Comparison of ENCODE assay signal across 18 cellular contexts in the genomic region with DNA sequence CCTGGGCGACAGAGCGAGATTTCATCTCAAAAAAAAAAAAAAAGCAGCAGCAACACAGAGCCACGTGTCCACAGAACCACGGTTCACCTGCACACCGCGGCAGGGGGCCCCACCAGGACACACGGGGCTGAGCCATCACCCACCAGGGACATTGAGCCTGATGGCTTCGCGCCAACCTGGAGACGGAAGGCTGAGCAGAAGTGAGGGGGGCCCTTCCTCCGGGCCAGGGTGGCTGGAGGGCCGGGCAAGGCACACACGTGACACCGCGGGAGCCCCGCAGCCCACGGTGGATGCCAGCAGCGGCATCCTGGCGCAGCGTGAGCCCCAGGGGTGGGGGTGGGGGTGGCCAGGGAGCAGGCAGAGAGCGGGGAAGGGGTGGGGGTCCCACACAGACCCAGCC. TPM values are rescaled to one million over a fixed set of nuclear protein-coding genes. Genes with fewer than 3 reads are reported as not detected.
DNase-seq lines count a peak whose midpoint lies in the region; ATAC-seq and TF ChIP-seq lines count a peak whose summit lies in the region.
"Had no signal": no experiment of that assay in that cellular context is flagged by ENCODE, and none has a peak within 500 bp of the region (broad histone marks: within the 10 kb centered on the region; RNA-seq: fewer than 3 reads in every experiment).

No MANE protein-coding gene starts in this region.

- peaks cover 15 to 47% (median 29%) of the 10 kb centered on the region in 6 donors for H3K4me1 ChIP-seq in spleen

- in situ Hi-C loops in brain microvascular endothelial cell (cut with HindIII; ENCODE audit: low pct_ligation_motif_present, low sequenced_read_pairs), result no loop called here

- intact Hi-C loops in spleen (cut with DNase I; ENCODE audit: low total_unique reads), result no loop called here

- no peak overlapping the region for H3K27ac Mint-ChIP-seq in activated naive CD8-positive, alpha-beta T cell treated with anti-CD3 and anti-CD28 coated beads, Interleukin-2, amount 10 ng/mL, durations not matched to agents 7 days and 5 days
- no peak overlapping the region for H3K27ac Mint-ChIP-seq in activated naive CD8-positive, alpha-beta T cell treated with anti-CD3 and anti-CD28 coated beads for 36 hours
- H3K27ac Mint-ChIP-seq in central memory CD8-positive, alpha-beta T cell (ENCODE audit: low read depth), result no peak overlapping the region

- peak overlapping the region in 7 of 8 donors; percentile 7 to 63 (median 48) for H3K27ac ChIP-seq in spleen
- H3K27ac ChIP-seq in brain microvascular endothelial cell, result no peak overlapping the region
- H3K27ac ChIP-seq: BLaER1 had no signal

- peaks cover 0 to 83% (median 32%) of the 10 kb centered on the region in 6 donors for H3K36me3 ChIP-seq in spleen
- peaks cover 15% of the 10 kb centered on the region for H3K36me3 ChIP-seq in brain microvascular endothelial cell (replicated peaks)

- 72 to 84% (median 79%) methylated on average over 19 to 21 of the region's 21 CpGs for WGBS in spleen, 5 donors

- H3K4me1 Mint-ChIP-seq in activated naive CD8-positive, alpha-beta T cell treated with anti-CD3 and anti-CD28 coated beads, Interleukin-2, amount 10 ng/mL, durations not matched to agents 7 days and 5 days, result peaks cover 2% of the 10 kb centered on the region
- peaks cover 5% of the 10 kb centered on the region for H3K4me1 Mint-ChIP-seq in activated naive CD8-positive, alpha-beta T cell treated with anti-CD3 and anti-CD28 coated beads for 36 hours
- H3K4me1 Mint-ChIP-seq in central memory CD8-positive, alpha-beta T cell, result peaks cover 28% of the 10 kb centered on the region

- H3K4me3 ChIP-seq in spleen, result no peak overlapping the region
- no peak overlapping the region for H3K4me3 ChIP-seq in brain microvascular endothelial cell (ENCODE audit: low read depth, low read length)
- H3K4me3 ChIP-seq: BLaER1, GM12878 had no signal

- no peaks in the 10 kb centered on the region for H3K27me3 Mint-ChIP-seq in activated naive CD8-positive, alpha-beta T cell treated with anti-CD3 and anti-CD28 coated beads, Interleukin-2, amount 10 ng/mL, durations not matched to agents 7 days and 5 days
- no peaks in the 10 kb centered on the region for H3K27me3 Mint-ChIP-seq in activated naive CD8-positive, alpha-beta T cell treated with anti-CD3 and anti-CD28 coated beads for 36 hours
- H3K27me3 Mint-ChIP-seq in central memory CD8-positive, alpha-beta T cell, result no peaks in the 10 kb centered on the region
- H3K27me3 Mint-ChIP-seq: CD4-positive, alpha-beta memory T cell had no signal

- H3K4me3 Mint-ChIP-seq in activated naive CD8-positive, alpha-beta T cell treated with anti-CD3 and anti-CD28 coated beads, Interleukin-2, amount 10 ng/mL, durations not matched to agents 7 days and 5 days, result no peak overlapping the region
- H3K4me3 Mint-ChIP-seq in activated naive CD8-positive, alpha-beta T cell treated with anti-CD3 and anti-CD28 coated beads for 36 hours, result no peak overlapping the region
- peak overlapping the region; percentile 18 for H3K4me3 Mint-ChIP-seq in central memory CD8-positive, alpha-beta T cell
- H3K4me3 Mint-ChIP-seq: CD14-positive monocyte; CD4-positive, alpha-beta memory T cell had no signal

- DNase-seq in activated naive CD8-positive, alpha-beta T cell treated with anti-CD3 and anti-CD28 coated beads, Interleukin-2, amount 10 ng/mL, durations not matched to agents 7 days and 5 days, result no peak
- no peak for DNase-seq in activated naive CD8-positive, alpha-beta T cell treated with anti-CD3 and anti-CD28 coated beads for 36 hours
- no peak for DNase-seq in central memory CD8-positive, alpha-beta T cell (ENCODE audit: low spot score in 2 of 2)
- DNase-seq in spleen (no peak), NCI-H524 treated with DMSO at 0.1 percent for 48 hours (lab: John Stamatoyannopoulos, UW) (no peak), NCI-H1092 treated with DMSO at 0.1 percent for 48 hours (lab: John Stamatoyannopoulos, UW) (no peak), brain microvascular endothelial cell (no peak)
- DNase-seq: 8988T; CD4-positive, alpha-beta memory T cell; DMS153; DMS79; GOT3; H7 had no signal

- peaks cover 37% of the 10 kb centered on the region for H3K36me3 Mint-ChIP-seq in activated naive CD8-positive, alpha-beta T cell treated with anti-CD3 and anti-CD28 coated beads, Interleukin-2, amount 10 ng/mL, durations not matched to agents 7 days and 5 days
- peaks cover 33% of the 10 kb centered on the region for H3K36me3 Mint-ChIP-seq in activated naive CD8-positive, alpha-beta T cell treated with anti-CD3 and anti-CD28 coated beads for 36 hours
- peaks cover 10% of the 10 kb centered on the region for H3K36me3 Mint-ChIP-seq in central memory CD8-positive, alpha-beta T cell (ENCODE audit: insufficient read depth)

- TF ChIP-seq POLR2A in spleen (IDR thresholded peaks at IDR 0.05), result no peak

- peaks cover 4% of the 10 kb centered on the region for H3K9me3 Mint-ChIP-seq in activated naive CD8-positive, alpha-beta T cell treated with anti-CD3 and anti-CD28 coated beads, Interleukin-2, amount 10 ng/mL, durations not matched to agents 7 days and 5 days
- peaks cover 5% of the 10 kb centered on the region for H3K9me3 Mint-ChIP-seq in activated naive CD8-positive, alpha-beta T cell treated with anti-CD3 and anti-CD28 coated beads for 36 hours
- peaks cover 6% of the 10 kb centered on the region for H3K9me3 Mint-ChIP-seq in central memory CD8-positive, alpha-beta T cell

- no peaks in the 10 kb centered on the region for H3K27me3 ChIP-seq in spleen (replicated peaks in 1 of 7)
- no peaks in the 10 kb centered on the region for H3K27me3 ChIP-seq in brain microvascular endothelial cell (replicated peaks)
- H3K27me3 ChIP-seq: BLaER1 had no signal

- TF ChIP-seq CTCF in spleen (IDR thresholded peaks at IDR 0.05 in 8 of 11, conservative IDR thresholded peaks at IDR 0.05 in 3 of 11) (no peak), brain microvascular endothelial cell (IDR thresholded peaks at IDR 0.05; ENCODE audit: low read depth, low read length, missing control alignments) (no peak)

- no peaks in the 10 kb centered on the region for H3K9me3 ChIP-seq in spleen

- ATAC-seq in activated naive CD8-positive, alpha-beta T cell treated with anti-CD3 and anti-CD28 coated beads, Interleukin-2, amount 10 ng/mL, durations not matched to agents 7 days and 5 days (ENCODE audit: low read depth), result peak; percentile 9
- no peak for ATAC-seq in central memory CD8-positive, alpha-beta T cell (replicated peaks; ENCODE audit: extremely low read depth, poor library complexity, severe bottlenecking)
- ATAC-seq: GM12878, HCT116, HepG2 had no signal

- POLR2A ChIA-PET in activated naive CD8-positive, alpha-beta T cell treated with anti-CD3 and anti-CD28 coated beads, Interleukin-2, amount 10 ng/mL, durations not matched to agents 7 days and 5 days (lab: Charles Lee), result no interaction called here

RNA-seq across cellular contexts. Expression of gene SBNO2, which starts 33.8 kb away (rescaled TPM):
- 10 to 100 TPM; 77.7 to 90.6 TPM for total RNA-seq in activated naive CD8-positive, alpha-beta T cell treated with anti-CD3 and anti-CD28 coated beads, Interleukin-2, amount 10 ng/mL, durations not matched to agents 7 days and 5 days
- total RNA-seq in activated naive CD8-positive, alpha-beta T cell treated with anti-CD3 and anti-CD28 coated beads for 36 hours, result 10 to 100 TPM; 50.5 to 51.6 TPM
- total RNA-seq in spleen, result 100 to 1,000 TPM in 5 of 7 donors, 10 to 100 TPM in 2; 51.7 to 230 (median 168) TPM
- 10 to 100 TPM; 16.2 to 62.0 (median 29.8) TPM for polyA plus RNA-seq in spleen

RNA-seq across cellular contexts. Expression of gene GPX4, which starts 36.5 kb away (rescaled TPM):
- 100 to 1,000 TPM; 194 to 206 TPM for total RNA-seq in activated naive CD8-positive, alpha-beta T cell treated with anti-CD3 and anti-CD28 coated beads, Interleukin-2, amount 10 ng/mL, durations not matched to agents 7 days and 5 days
- total RNA-seq in activated naive CD8-positive, alpha-beta T cell treated with anti-CD3 and anti-CD28 coated beads for 36 hours, result 100 to 1,000 TPM; 225 to 231 TPM
- 100 to 1,000 TPM; 138 to 275 (median 216) TPM for total RNA-seq in spleen
- polyA plus RNA-seq in spleen, result 100 to 1,000 TPM; 480 to 562 (median 522) TPM

RNA-seq across cellular contexts. Expression of gene POLR2E, which starts 45.1 kb away (rescaled TPM):
- 100 to 1,000 TPM; 142 to 163 TPM for total RNA-seq in activated naive CD8-positive, alpha-beta T cell treated with anti-CD3 and anti-CD28 coated beads, Interleukin-2, amount 10 ng/mL, durations not matched to agents 7 days and 5 days
- total RNA-seq in activated naive CD8-positive, alpha-beta T cell treated with anti-CD3 and anti-CD28 coated beads for 36 hours, result 100 to 1,000 TPM; 290 to 291 TPM
- total RNA-seq in spleen, result 100 to 1,000 TPM; 106 to 152 (median 123) TPM
- polyA plus RNA-seq in spleen, result 100 to 1,000 TPM in 2 of 3 donors, 10 to 100 TPM in 1; 70.8 to 144 (median 105) TPM
